8 cellular contexts compared by ENCODE assay signal in the genomic region with DNA sequence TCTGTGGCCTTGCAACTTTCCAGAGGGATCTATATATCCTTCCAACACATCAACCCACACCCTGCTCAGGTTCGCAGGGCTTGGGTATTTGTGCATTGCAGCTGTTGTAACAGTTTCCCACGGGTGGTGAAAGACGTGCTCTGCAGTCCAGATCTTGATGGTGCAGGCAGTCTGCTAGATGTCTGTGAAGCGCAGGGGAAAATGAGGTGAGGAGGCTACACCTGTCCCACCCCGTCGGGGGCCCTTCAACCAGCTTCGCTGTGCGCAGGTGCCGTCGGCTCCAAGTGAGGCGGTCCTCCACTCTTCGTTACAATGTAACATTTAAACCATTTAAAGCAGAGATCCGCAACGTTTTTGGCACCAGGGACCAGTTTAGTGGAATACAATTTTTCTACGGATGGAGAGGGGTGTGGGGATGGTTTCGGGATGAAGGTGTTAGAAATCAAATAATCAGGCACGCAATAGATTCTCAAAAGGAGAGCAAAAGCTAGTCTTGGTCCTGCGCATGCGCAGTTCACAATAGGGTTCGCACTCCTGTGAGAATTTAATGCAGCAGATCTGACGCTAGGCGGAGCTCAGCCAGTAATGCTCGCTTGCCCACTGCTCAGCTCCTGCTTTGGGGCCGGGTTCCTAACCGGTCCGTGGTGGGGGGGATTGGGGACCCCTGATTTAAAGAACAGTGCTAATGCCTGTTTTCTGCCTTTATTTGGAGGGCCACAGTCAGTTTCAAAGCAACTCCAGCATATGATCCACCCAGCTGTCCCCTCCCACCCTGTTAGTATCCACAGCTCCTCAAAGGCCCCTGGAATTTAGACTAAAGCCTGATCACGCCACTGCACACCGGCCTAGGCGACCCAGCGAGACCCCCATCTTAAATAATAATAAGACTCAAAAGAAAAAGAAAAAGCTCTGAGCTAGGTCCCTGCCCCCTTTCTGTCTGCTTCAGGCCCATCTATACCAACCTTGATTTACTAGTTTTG.
DNase-seq lines count a peak whose midpoint lies in the region; ATAC-seq and TF ChIP-seq lines count a peak whose summit lies in the region.

No MANE protein-coding gene starts in this region.

- WGBS in right lobe of liver (ENCODE audit: insufficient coverage, low coverage, low lambda C conversion rate, missing lambda C conversion rate), result 2% methylated on average over 25 of the region's 30 CpGs

- TF ChIP-seq CTCF in C4-2B (conservative IDR thresholded peaks at IDR 0.05) (peak; percentile 92), right lobe of liver (IDR thresholded peaks at IDR 0.05) (peak; percentile 73 to 84 (median 76))

- peaks cover 5 to 9% of the 10 kb centered on the region in 2 donors for H3K4me1 ChIP-seq in duodenal mucosa (ENCODE audit: control insufficient read depth in 1 of 2, insufficient read depth in 2 of 2, low read length in 2 of 2)
- H3K4me1 ChIP-seq in right lobe of liver, result peaks cover 0 to 8% (median 0%) of the 10 kb centered on the region in 4 donors

- TF ChIP-seq POLR2A in right lobe of liver (IDR thresholded peaks at IDR 0.05), result no peak

- H3K36me3 ChIP-seq in duodenal mucosa (ENCODE audit: control insufficient read depth in 1 of 2, insufficient read depth in 2 of 2, low read length in 2 of 2) (no peaks in the 10 kb centered on the region), right lobe of liver (no peaks in the 10 kb centered on the region)

- H3K27ac ChIP-seq in C4-2B (no peak overlapping the region), duodenal mucosa (ENCODE audit: low read depth, low read length) (no peak overlapping the region), right lobe of liver (no peak overlapping the region)

- H3K4me3 ChIP-seq in duodenal mucosa (ENCODE audit: low read depth in 1 of 2, low read length in 2 of 2) (peak overlapping the region; percentile 65 to 68), right lobe of liver (peak overlapping the region; percentile 40 to 54 (median 45))

- H3K27me3 ChIP-seq in duodenal mucosa (ENCODE audit: control insufficient read depth in 1 of 2, insufficient read depth in 2 of 2, low read length in 2 of 2), result peaks cover 14 to 15% of the 10 kb centered on the region in 2 donors
- no peaks in the 10 kb centered on the region for H3K27me3 ChIP-seq in right lobe of liver

- H3K9me3 ChIP-seq in duodenal mucosa (ENCODE audit: control insufficient read depth in 1 of 2, low read length in 2 of 2) (no peaks in the 10 kb centered on the region), right lobe of liver (no peaks in the 10 kb centered on the region)

- ATAC-seq in GM19395 (IDR thresholded peaks at IDR 0.05; ENCODE audit: unreplicated experiment) (peak; percentile 95), HG03521 (IDR thresholded peaks at IDR 0.05; ENCODE audit: unreplicated experiment) (peak; percentile 87), right lobe of liver (peak; percentile 97 to 98 (median 98))

- H3K9ac ChIP-seq in duodenal mucosa (ENCODE audit: low read depth in 1 of 2, low read length in 2 of 2), result peak overlapping the region; percentile 34 to 48

- DNase-seq in NCI-H526 treated with DMSO at 0.1 percent for 48 hours (lab: John Stamatoyannopoulos, UW) (peak; percentile 92), right lobe of liver (peak; percentile 92 to 93 (median 92))
- peak; percentile 73 to 90 for DNase-seq in activated CD4-positive, alpha-beta T cell treated with anti-CD3 and anti-CD28 coated beads, Interleukin-2, amount 50 U/mL, for 24 hours (ENCODE audit: low read depth in 1 of 2, low spot score in 1 of 2)
- DNase-seq in stimulated activated CD4-positive, alpha-beta T cell treated with anti-CD3 and anti-CD28 coated beads, Interleukin-4, amount 100 ng/mL, for 1 hour, result peak; percentile 88

- intact Hi-C loops in right lobe of liver (cut with DNase I), result no loop called here
